Comparison of ENCODE assay signal across 19 cellular contexts in genomic region chr11:61019818-61020405, GRCh38. TPM values are rescaled to one million over a fixed set of nuclear protein-coding genes. Genes with fewer than 3 reads are reported as not detected.
DNase-seq lines count a peak whose midpoint lies in the region; ATAC-seq and FAIRE-seq lines count a peak whose summit lies in the region.
"Had no signal": no experiment of that assay in that cellular context is flagged by ENCODE, and none has a peak within 500 bp of the region (broad histone marks: within the 10 kb centered on the region; RNA-seq: fewer than 3 reads in every experiment).

No MANE protein-coding gene starts in this region.

- no peaks in the 10 kb centered on the region for H3K9me3 Mint-ChIP-seq in activated naive CD4-positive, alpha-beta T cell treated with anti-CD3 and anti-CD28 coated beads, Interleukin-2, amount 50 U/mL, for 24 hours
- H3K9me3 Mint-ChIP-seq in T-cell: no peaks in the 10 kb centered on the region
- H3K9me3 Mint-ChIP-seq in activated naive CD8-positive, alpha-beta T cell treated with anti-CD3 and anti-CD28 coated beads for 36 hours: peaks cover 5% of the 10 kb centered on the region
- H3K9me3 Mint-ChIP-seq: stimulated activated naive B cell treated with anti-CD40 and anti-IgM and Interleukin-4, amounts not matched to agents 10 μg/mL and 1 μg/mL and 100 μg/mL, for 72 hours had no signal

- peaks cover 26% of the 10 kb centered on the region for H3K36me3 Mint-ChIP-seq in activated naive CD4-positive, alpha-beta T cell treated with anti-CD3 and anti-CD28 coated beads, Interleukin-2, amount 50 U/mL, for 24 hours
- H3K36me3 Mint-ChIP-seq in T-cell: peaks cover 39% of the 10 kb centered on the region
- H3K36me3 Mint-ChIP-seq in activated naive CD8-positive, alpha-beta T cell treated with anti-CD3 and anti-CD28 coated beads for 36 hours: peaks cover 53% of the 10 kb centered on the region

- no peak for DNase-seq in activated naive CD4-positive, alpha-beta T cell treated with anti-CD3 and anti-CD28 coated beads, Interleukin-2, amount 50 U/mL, for 16 hours
- DNase-seq in T-cell: no peak
- no peak for DNase-seq in activated naive CD8-positive, alpha-beta T cell treated with anti-CD3 and anti-CD28 coated beads for 36 hours
- peak; percentile 78 for DNase-seq in posterior vena cava (ENCODE audit: low spot score)
- DNase-seq in stimulated activated CD4-positive, alpha-beta T cell treated with anti-CD3 and anti-CD28 coated beads, Interleukin-4, amount 100 ng/mL, for 4 hours: no peak
- DNase-seq in GM19239 (ENCODE audit: insufficient read length, low spot score): no peak
- DNase-seq: activated CD4-positive, CD25-positive, alpha-beta regulatory T cell; brain microvascular endothelial cell; DMS79; KBM-7; NCI-H1436 treated with DMSO at 0.1 percent for 48 hours; NCI-H526; psoas muscle; RPMI8226; SK-N-SH; stimulated activated CD4-positive, alpha-beta T cell treated with anti-CD3 and anti-CD28 coated beads, Interleukin-1b, Interleukin-23, amount 100 ng/mL, for 48 hours; stimulated activated naive B cell treated with anti-CD40 and anti-IgM and Interleukin-4, amounts not matched to agents 10 μg/mL and 1 μg/mL and 100 μg/mL, for 72 hours had no signal

- peak overlapping the region; percentile 94 for H3K27ac Mint-ChIP-seq in activated naive CD4-positive, alpha-beta T cell treated with anti-CD3 and anti-CD28 coated beads, Interleukin-2, amount 50 U/mL, for 24 hours
- H3K27ac Mint-ChIP-seq in T-cell: peak overlapping the region; percentile 90 to 94
- H3K27ac Mint-ChIP-seq in activated naive CD8-positive, alpha-beta T cell treated with anti-CD3 and anti-CD28 coated beads for 36 hours: peak overlapping the region; percentile 89
- H3K27ac Mint-ChIP-seq: stimulated activated naive B cell treated with anti-CD40 and anti-IgM and Interleukin-4, amounts not matched to agents 10 μg/mL and 1 μg/mL and 100 μg/mL, for 72 hours had no signal

- intact Hi-C loops in posterior vena cava (cut with DNase I): no loop called here

- H3K4me1 Mint-ChIP-seq in activated naive CD4-positive, alpha-beta T cell treated with anti-CD3 and anti-CD28 coated beads, Interleukin-2, amount 50 U/mL, for 24 hours: peaks cover 73% of the 10 kb centered on the region
- H3K4me1 Mint-ChIP-seq in T-cell: peaks cover 61 to 71% (median 64%) of the 10 kb centered on the region in 3 donors
- H3K4me1 Mint-ChIP-seq in activated naive CD8-positive, alpha-beta T cell treated with anti-CD3 and anti-CD28 coated beads for 36 hours: peaks cover 55% of the 10 kb centered on the region

- CTCF ChIA-PET in T-cell (lab: Charles Lee): interaction anchor here in 1 of 2 donors (0.7 to 1.3 kb wide), 3 partner anchors 10 to 50 kb away, joined by 3 to 5 read pairs (median 4); no protein-coding TSS in a partner anchor

- ATAC-seq in T-cell (replicated peaks in 1 of 4): no peak
- ATAC-seq: psoas muscle; stimulated activated naive B cell treated with anti-CD40 and anti-IgM and Interleukin-4, amounts not matched to agents 10 μg/mL and 1 μg/mL and 100 μg/mL, for 72 hours had no signal

- H3K27me3 Mint-ChIP-seq in activated naive CD4-positive, alpha-beta T cell treated with anti-CD3 and anti-CD28 coated beads, Interleukin-2, amount 50 U/mL, for 24 hours: no peaks in the 10 kb centered on the region
- H3K27me3 Mint-ChIP-seq in T-cell: no peaks in the 10 kb centered on the region
- no peaks in the 10 kb centered on the region for H3K27me3 Mint-ChIP-seq in activated naive CD8-positive, alpha-beta T cell treated with anti-CD3 and anti-CD28 coated beads for 36 hours
- H3K27me3 Mint-ChIP-seq: stimulated activated naive B cell treated with anti-CD40 and anti-IgM and Interleukin-4, amounts not matched to agents 10 μg/mL and 1 μg/mL and 100 μg/mL, for 72 hours had no signal

- POLR2A ChIA-PET in T-cell (lab: Charles Lee): interaction anchor here in 1 of 2 donors (1.3 kb wide), 1 partner anchor 8 kb away, joined by 4 read pairs; no protein-coding TSS in a partner anchor

- H3K4me3 Mint-ChIP-seq in activated naive CD4-positive, alpha-beta T cell treated with anti-CD3 and anti-CD28 coated beads, Interleukin-2, amount 50 U/mL, for 24 hours: no peak overlapping the region
- H3K4me3 Mint-ChIP-seq in T-cell: peak overlapping the region in 1 of 3 donors; percentile 87
- H3K4me3 Mint-ChIP-seq in activated naive CD8-positive, alpha-beta T cell treated with anti-CD3 and anti-CD28 coated beads for 36 hours: no peak overlapping the region

- no peak for FAIRE-seq in GM19239 (lab: Jason Lieb, UNC)
- FAIRE-seq: keratinocyte had no signal

RNA-seq across cellular contexts. Expression of gene CD6, which starts 48.4 kb away (rescaled TPM):
- total RNA-seq in T-cell: 100 to 1,000 TPM; 413 to 594 (median 495) TPM
- total RNA-seq in activated naive CD8-positive, alpha-beta T cell treated with anti-CD3 and anti-CD28 coated beads for 36 hours: 100 to 1,000 TPM; 167 to 169 TPM
- total RNA-seq in posterior vena cava: under 1 TPM; 0.43 to 0.93 TPM

Comparison
In these comparisons a context has a peak if more than half of its experiments do, and no peak if none do; other contexts are left out.
1. RNA of gene CD6, which starts 48.4 kb away (total RNA-seq): 413 to 594 TPM in T-cell and 167 to 169 TPM in activated naive CD8-positive, alpha-beta T cell treated with anti-CD3 and anti-CD28 coated beads for 36 hours; 0.43 to 0.93 TPM in posterior vena cava; every median in the first group is over 10 times any median in the second.
2. Peak in every context shown above with its lines, with median percentiles within 50 percentile points of each other: H3K27ac Mint-ChIP-seq.